Comparison of ENCODE assay signal across 30 cellular contexts in genomic region chr3:151541184-151541583, GRCh38.
"Had no signal": no experiment of that assay in that cellular context is flagged by ENCODE, and none has a peak within 500 bp of the region (broad histone marks: within the 10 kb centered on the region; RNA-seq: fewer than 3 reads in every experiment).

No MANE protein-coding gene starts in this region.

- H2AFZ ChIP-seq: hepatocyte, parathyroid adenoma had no signal

- H3K4me1 Mint-ChIP-seq: natural killer cell; stimulated activated naive CD8-positive, alpha-beta T cell treated with anti-CD3 and anti-CD28 coated beads, Interleukin-15, amount 100 ng/mL, for 72 hours had no signal

- H3K4me3 Mint-ChIP-seq: dendritic cell treated with granulocyte-macrophage colony-stimulating factor and Interleukin-4, amounts not matched to agents 40 ng/mL and 50 ng/mL, for 4 days; endodermal cell; natural killer cell; neural crest cell; stimulated activated naive CD8-positive, alpha-beta T cell treated with anti-CD3 and anti-CD28 coated beads, Interleukin-15, amount 100 ng/mL, for 72 hours had no signal

- H3K9me3 Mint-ChIP-seq: dendritic cell treated with granulocyte-macrophage colony-stimulating factor and Interleukin-4, amounts not matched to agents 40 ng/mL and 50 ng/mL, for 4 days; endodermal cell; natural killer cell; neural crest cell; stimulated activated naive CD8-positive, alpha-beta T cell treated with anti-CD3 and anti-CD28 coated beads, Interleukin-15, amount 100 ng/mL, for 72 hours had no signal

- H3K36me3 Mint-ChIP-seq: natural killer cell had no signal

- DNase-seq: colonic mucosa; effector CD8-positive, alpha-beta T cell; endodermal cell; heart left ventricle; islet precursor cell; kidney glomerular epithelial cell; mesendoderm; natural killer cell; stimulated activated CD4-positive, alpha-beta T cell treated with anti-CD3 and anti-CD28 coated beads, Interleukin-12 subunit alpha, Interleukin-12 subunit beta, amount 100 ng/mL, for 4 hours; stimulated activated CD4-positive, alpha-beta T cell treated with anti-CD3 and anti-CD28 coated beads, Interleukin-1b, Interleukin-23, amount 100 ng/mL, for 48 hours; stimulated activated CD4-positive, alpha-beta T cell treated with anti-CD3 and anti-CD28 coated beads, Interleukin-4, amount 100 ng/mL, for 1 hour; stimulated activated CD8-positive, alpha-beta memory T cell treated with anti-CD3 and anti-CD28 coated beads, Interleukin-4, amount 100 ng/mL, for 48 hours; stimulated activated naive CD4-positive, alpha-beta T cell; stimulated activated naive CD8-positive, alpha-beta T cell treated with anti-CD3 and anti-CD28 coated beads, Interleukin-15, amount 100 ng/mL, for 72 hours; transverse colon; upper lobe of right lung; uterus had no signal

- H3K36me3 ChIP-seq: colonic mucosa, gastroesophageal sphincter, heart left ventricle, neutrophil, suprapubic skin, transverse colon, upper lobe of right lung, uterus had no signal

- ATAC-seq: esophagus mucosa; gastroesophageal sphincter; heart left ventricle; sciatic nerve; stimulated activated naive CD8-positive, alpha-beta T cell treated with anti-CD3 and anti-CD28 coated beads, Interleukin-15, amount 100 ng/mL, for 72 hours; upper lobe of right lung had no signal

- H3K4me2 ChIP-seq: hepatocyte, smooth muscle cell had no signal

- H3K27ac ChIP-seq: colonic mucosa, epithelial cell of prostate, gastroesophageal sphincter, heart left ventricle, hepatocyte, neutrophil, parathyroid adenoma, suprapubic skin, transverse colon, upper lobe of right lung, uterus had no signal

- H3K9me3 ChIP-seq: colonic mucosa, gastroesophageal sphincter, heart left ventricle, neutrophil, suprapubic skin, transverse colon, upper lobe of right lung, uterus had no signal

- H3K27me3 Mint-ChIP-seq: dendritic cell treated with granulocyte-macrophage colony-stimulating factor and Interleukin-4, amounts not matched to agents 40 ng/mL and 50 ng/mL, for 4 days; progenitor cell of endocrine pancreas; stimulated activated naive CD8-positive, alpha-beta T cell treated with anti-CD3 and anti-CD28 coated beads, Interleukin-15, amount 100 ng/mL, for 72 hours had no signal

- H3K27ac Mint-ChIP-seq: dendritic cell treated with granulocyte-macrophage colony-stimulating factor and Interleukin-4, amounts not matched to agents 40 ng/mL and 50 ng/mL, for 4 days; endodermal cell; natural killer cell; progenitor cell of endocrine pancreas; stimulated activated naive CD8-positive, alpha-beta T cell treated with anti-CD3 and anti-CD28 coated beads, Interleukin-15, amount 100 ng/mL, for 72 hours had no signal

- H3K27me3 ChIP-seq: colonic mucosa, gastroesophageal sphincter, heart left ventricle, hepatocyte, neutrophil, suprapubic skin, transverse colon, upper lobe of right lung, uterus had no signal

- H3K79me2 ChIP-seq: hepatocyte, parathyroid adenoma had no signal

- H3K9ac ChIP-seq: parathyroid adenoma had no signal

- H3K4me3 ChIP-seq: colonic mucosa, gastroesophageal sphincter, heart left ventricle, hepatocyte, lung, smooth muscle cell, suprapubic skin, transverse colon, upper lobe of right lung, uterus had no signal

- H3K4me1 ChIP-seq: colonic mucosa, parathyroid adenoma, upper lobe of right lung, uterus had no signal
